Comparison of ENCODE assay signal across 1 cellular context in the genomic region with DNA sequence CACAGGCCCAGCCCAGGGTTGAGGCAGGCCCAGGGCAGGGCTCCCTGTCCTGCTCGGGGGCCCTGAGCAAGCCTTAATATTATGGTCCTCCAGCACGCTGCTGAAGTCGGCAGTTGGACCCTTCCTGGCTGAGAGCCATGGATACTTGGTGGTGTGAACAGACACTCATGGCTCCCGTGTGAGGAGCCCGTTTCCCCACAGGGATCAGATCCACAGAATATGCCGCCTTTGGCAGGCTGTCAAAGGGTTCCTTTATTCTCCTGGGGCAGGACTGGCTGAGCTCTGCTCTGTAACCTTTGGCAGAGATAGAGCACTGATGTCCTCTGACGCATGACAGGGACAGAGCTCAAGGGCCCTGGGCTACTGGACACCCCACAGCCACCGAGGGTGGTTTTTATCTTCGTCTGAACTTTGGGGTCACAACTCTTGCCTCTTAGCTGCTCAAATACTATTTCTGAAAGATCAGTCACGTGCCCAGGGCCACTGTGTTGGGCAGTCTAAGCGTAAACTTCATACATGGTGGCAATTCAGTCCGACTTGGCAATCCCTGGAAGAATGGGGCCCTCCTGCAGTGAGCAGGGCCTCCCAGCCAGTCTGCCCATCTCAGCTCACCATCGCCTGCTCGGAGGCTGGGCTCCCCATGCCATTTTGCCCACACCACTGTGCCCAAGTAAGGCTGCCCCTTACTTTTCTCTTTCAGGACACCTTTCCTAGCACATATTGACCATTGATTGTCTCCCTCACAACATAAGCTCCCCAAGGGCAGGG.
TF ChIP-seq lines count a peak whose summit lies in the region.

No MANE protein-coding gene starts in this region.

TF ChIP-seq in HepG2, 621 proteins besides CTCF, POLR2A, EP300 and RAD21 (continued from another document):
- TF ChIP-seq SNAPC4 (CRISPR knock-in tag; IDR thresholded peaks at IDR 0.05) (no peak), ATM (IDR thresholded peaks at IDR 0.05; ENCODE audit: borderline replicate concordance) (no peak), SAFB2 (CRISPR knock-in tag; IDR thresholded peaks at IDR 0.05; ENCODE audit: borderline replicate concordance, low read depth) (no peak), ZNF646 (CRISPR knock-in tag; IDR thresholded peaks at IDR 0.05) (no peak), NRL (CRISPR knock-in tag; IDR thresholded peaks at IDR 0.05; ENCODE audit: borderline replicate concordance) (peak; percentile 39; the same call in 1 of the 2 replicates), ZBTB21 (CRISPR knock-in tag; IDR thresholded peaks at IDR 0.05) (no peak), SOX6 (IDR thresholded peaks at IDR 0.05) (no peak), SOX6 (CRISPR knock-in tag; IDR thresholded peaks at IDR 0.05) (peak; percentile 70), ZBTB2 (CRISPR knock-in tag; IDR thresholded peaks at IDR 0.05; ENCODE audit: low read depth) (no peak)
- TF ChIP-seq, protein P1, sequence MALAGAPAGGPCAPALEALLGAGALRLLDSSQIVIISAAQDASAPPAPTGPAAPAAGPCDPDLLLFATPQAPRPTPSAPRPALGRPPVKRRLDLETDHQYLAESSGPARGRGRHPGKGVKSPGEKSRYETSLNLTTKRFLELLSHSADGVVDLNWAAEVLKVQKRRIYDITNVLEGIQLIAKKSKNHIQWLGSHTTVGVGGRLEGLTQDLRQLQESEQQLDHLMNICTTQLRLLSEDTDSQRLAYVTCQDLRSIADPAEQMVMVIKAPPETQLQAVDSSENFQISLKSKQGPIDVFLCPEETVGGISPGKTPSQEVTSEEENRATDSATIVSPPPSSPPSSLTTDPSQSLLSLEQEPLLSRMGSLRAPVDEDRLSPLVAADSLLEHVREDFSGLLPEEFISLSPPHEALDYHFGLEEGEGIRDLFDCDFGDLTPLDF (CRISPR knock-in tag; IDR thresholded peaks at IDR 0.05) = no peak
